ENCODE assay signal across 1 cellular context in the genomic region with DNA sequence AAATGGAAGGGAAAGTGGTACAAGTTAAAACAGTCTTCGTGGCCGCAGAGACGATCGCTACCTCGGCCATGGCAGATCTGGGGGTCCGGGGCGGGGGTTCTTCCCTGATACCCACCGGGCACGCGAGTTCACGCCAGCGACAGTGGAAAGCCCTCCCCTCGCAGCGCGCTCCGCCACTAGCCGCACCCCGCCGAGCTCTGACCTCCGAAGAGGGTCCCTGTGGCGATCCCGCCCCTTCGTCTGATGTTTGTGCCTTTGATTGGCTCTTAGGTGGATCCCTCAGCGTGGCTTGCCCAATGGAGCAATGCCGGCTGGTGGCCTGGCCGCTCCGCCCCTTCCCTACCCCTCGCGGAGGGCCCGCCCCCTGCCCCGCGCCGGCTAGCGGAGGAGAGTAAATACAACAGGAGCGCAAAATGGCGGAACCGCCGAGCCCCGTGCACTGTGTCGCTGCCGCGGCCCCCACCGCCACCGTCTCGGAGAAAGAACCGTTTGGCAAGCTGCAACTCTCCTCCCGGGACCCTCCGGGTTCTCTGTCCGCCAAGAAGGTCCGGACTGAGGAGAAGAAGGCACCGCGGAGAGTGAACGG.
A peak's percentile ranks its signal among the peaks of the same experiment; 100 is the strongest.
TF ChIP-seq lines count a peak whose summit lies in the region.

A gene (plus strand): TSS at position 403 of the 586 bp plus-strand sequence. CDS start 11 bp downstream, at position 414.

TF ChIP-seq in HepG2, 621 proteins besides CTCF, POLR2A, EP300 and RAD21 (continued from another document and continues in another):
- TF ChIP-seq, protein P1, sequence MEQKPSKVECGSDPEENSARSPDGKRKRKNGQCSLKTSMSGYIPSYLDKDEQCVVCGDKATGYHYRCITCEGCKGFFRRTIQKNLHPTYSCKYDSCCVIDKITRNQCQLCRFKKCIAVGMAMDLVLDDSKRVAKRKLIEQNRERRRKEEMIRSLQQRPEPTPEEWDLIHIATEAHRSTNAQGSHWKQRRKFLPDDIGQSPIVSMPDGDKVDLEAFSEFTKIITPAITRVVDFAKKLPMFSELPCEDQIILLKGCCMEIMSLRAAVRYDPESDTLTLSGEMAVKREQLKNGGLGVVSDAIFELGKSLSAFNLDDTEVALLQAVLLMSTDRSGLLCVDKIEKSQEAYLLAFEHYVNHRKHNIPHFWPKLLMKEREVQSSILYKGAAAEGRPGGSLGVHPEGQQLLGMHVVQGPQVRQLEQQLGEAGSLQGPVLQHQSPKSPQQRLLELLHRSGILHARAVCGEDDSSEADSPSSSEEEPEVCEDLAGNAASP (CRISPR knock-in tag; IDR thresholded peaks at IDR 0.05; ENCODE audit: borderline replicate concordance): peak; percentile 70
- no peak for TF ChIP-seq PAX8 (CRISPR knock-in tag; IDR thresholded peaks at IDR 0.05; ENCODE audit: borderline replicate concordance)
- TF ChIP-seq KAT7 (CRISPR knock-in tag; IDR thresholded peaks at IDR 0.05; ENCODE audit: borderline replicate concordance): peak; percentile 67
- TF ChIP-seq, protein P2, sequence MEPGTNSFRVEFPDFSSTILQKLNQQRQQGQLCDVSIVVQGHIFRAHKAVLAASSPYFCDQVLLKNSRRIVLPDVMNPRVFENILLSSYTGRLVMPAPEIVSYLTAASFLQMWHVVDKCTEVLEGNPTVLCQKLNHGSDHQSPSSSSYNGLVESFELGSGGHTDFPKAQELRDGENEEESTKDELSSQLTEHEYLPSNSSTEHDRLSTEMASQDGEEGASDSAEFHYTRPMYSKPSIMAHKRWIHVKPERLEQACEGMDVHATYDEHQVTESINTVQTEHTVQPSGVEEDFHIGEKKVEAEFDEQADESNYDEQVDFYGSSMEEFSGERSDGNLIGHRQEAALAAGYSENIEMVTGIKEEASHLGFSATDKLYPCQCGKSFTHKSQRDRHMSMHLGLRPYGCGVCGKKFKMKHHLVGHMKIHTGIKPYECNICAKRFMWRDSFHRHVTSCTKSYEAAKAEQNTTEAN (CRISPR knock-in tag; conservative IDR thresholded peaks at IDR 0.05): no peak
- peak; percentile 89 for TF ChIP-seq POLR2G (IDR thresholded peaks at IDR 0.05; ENCODE audit: low read depth, low read length)
- TF ChIP-seq FOXK2 (IDR thresholded peaks at IDR 0.05): peak; percentile 52; the same call in 1 of the 2 replicates
- TF ChIP-seq, protein P3, sequence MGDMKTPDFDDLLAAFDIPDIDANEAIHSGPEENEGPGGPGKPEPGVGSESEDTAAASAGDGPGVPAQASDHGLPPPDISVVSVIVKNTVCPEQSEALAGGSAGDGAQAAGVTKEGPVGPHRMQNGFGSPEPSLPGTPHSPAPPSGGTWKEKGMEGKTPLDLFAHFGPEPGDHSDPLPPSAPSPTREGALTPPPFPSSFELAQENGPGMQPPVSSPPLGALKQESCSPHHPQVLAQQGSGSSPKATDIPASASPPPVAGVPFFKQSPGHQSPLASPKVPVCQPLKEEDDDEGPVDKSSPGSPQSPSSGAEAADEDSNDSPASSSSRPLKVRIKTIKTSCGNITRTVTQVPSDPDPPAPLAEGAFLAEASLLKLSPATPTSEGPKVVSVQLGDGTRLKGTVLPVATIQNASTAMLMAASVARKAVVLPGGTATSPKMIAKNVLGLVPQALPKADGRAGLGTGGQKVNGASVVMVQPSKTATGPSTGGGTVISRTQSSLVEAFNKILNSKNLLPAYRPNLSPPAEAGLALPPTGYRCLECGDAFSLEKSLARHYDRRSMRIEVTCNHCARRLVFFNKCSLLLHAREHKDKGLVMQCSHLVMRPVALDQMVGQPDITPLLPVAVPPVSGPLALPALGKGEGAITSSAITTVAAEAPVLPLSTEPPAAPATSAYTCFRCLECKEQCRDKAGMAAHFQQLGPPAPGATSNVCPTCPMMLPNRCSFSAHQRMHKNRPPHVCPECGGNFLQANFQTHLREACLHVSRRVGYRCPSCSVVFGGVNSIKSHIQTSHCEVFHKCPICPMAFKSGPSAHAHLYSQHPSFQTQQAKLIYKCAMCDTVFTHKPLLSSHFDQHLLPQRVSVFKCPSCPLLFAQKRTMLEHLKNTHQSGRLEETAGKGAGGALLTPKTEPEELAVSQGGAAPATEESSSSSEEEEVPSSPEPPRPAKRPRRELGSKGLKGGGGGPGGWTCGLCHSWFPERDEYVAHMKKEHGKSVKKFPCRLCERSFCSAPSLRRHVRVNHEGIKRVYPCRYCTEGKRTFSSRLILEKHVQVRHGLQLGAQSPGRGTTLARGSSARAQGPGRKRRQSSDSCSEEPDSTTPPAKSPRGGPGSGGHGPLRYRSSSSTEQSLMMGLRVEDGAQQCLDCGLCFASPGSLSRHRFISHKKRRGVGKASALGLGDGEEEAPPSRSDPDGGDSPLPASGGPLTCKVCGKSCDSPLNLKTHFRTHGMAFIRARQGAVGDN (CRISPR knock-in tag; IDR thresholded peaks at IDR 0.05): peak; percentile 78
- TF ChIP-seq, protein P4, sequence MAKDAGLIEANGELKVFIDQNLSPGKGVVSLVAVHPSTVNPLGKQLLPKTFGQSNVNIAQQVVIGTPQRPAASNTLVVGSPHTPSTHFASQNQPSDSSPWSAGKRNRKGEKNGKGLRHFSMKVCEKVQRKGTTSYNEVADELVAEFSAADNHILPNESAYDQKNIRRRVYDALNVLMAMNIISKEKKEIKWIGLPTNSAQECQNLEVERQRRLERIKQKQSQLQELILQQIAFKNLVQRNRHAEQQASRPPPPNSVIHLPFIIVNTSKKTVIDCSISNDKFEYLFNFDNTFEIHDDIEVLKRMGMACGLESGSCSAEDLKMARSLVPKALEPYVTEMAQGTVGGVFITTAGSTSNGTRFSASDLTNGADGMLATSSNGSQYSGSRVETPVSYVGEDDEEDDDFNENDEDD (CRISPR knock-in tag; IDR thresholded peaks at IDR 0.05; ENCODE audit: borderline replicate concordance): no peak
- TF ChIP-seq, protein P5, sequence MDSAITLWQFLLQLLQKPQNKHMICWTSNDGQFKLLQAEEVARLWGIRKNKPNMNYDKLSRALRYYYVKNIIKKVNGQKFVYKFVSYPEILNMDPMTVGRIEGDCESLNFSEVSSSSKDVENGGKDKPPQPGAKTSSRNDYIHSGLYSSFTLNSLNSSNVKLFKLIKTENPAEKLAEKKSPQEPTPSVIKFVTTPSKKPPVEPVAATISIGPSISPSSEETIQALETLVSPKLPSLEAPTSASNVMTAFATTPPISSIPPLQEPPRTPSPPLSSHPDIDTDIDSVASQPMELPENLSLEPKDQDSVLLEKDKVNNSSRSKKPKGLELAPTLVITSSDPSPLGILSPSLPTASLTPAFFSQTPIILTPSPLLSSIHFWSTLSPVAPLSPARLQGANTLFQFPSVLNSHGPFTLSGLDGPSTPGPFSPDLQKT (CRISPR knock-in tag; IDR thresholded peaks at IDR 0.05; ENCODE audit: borderline replicate concordance): no peak
- TF ChIP-seq ZNF552 (CRISPR knock-in tag; IDR thresholded peaks at IDR 0.05; ENCODE audit: borderline replicate concordance): no peak
- TF ChIP-seq, protein P6, sequence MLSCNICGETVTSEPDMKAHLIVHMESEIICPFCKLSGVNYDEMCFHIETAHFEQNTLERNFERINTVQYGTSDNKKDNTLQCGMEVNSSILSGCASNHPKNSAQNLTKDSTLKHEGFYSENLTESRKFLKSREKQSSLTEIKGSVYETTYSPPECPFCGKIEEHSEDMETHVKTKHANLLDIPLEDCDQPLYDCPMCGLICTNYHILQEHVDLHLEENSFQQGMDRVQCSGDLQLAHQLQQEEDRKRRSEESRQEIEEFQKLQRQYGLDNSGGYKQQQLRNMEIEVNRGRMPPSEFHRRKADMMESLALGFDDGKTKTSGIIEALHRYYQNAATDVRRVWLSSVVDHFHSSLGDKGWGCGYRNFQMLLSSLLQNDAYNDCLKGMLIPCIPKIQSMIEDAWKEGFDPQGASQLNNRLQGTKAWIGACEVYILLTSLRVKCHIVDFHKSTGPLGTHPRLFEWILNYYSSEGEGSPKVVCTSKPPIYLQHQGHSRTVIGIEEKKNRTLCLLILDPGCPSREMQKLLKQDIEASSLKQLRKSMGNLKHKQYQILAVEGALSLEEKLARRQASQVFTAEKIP (CRISPR knock-in tag; IDR thresholded peaks at IDR 0.05; ENCODE audit: borderline replicate concordance): no peak
- TF ChIP-seq MIER3 (CRISPR knock-in tag; IDR thresholded peaks at IDR 0.05; ENCODE audit: borderline replicate concordance): 0 out of 2 replicates have a peak, but pooled peaks have one; percentile 45
- no peak for TF ChIP-seq REL (CRISPR knock-in tag; conservative IDR thresholded peaks at IDR 0.05)
- TF ChIP-seq ZNF816 (CRISPR knock-in tag; IDR thresholded peaks at IDR 0.05; ENCODE audit: borderline replicate concordance): no peak
- TF ChIP-seq THYN1 (CRISPR knock-in tag; IDR thresholded peaks at IDR 0.05; ENCODE audit: borderline replicate concordance, low read depth): no peak
- TF ChIP-seq MED8 (CRISPR knock-in tag; IDR thresholded peaks at IDR 0.05; ENCODE audit: insufficient replicate concordance): no peak
- peak; percentile 65 for TF ChIP-seq PHF5A (CRISPR knock-in tag; IDR thresholded peaks at IDR 0.05; ENCODE audit: low read depth, unreplicated experiment)
- TF ChIP-seq TGIF2 (CRISPR knock-in tag; IDR thresholded peaks at IDR 0.05): peak; percentile 53; the same call in 1 of the 2 replicates
- peak; percentile 17; the same call in 1 of the 2 replicates for TF ChIP-seq HDAC2 (CRISPR knock-in tag; IDR thresholded peaks at IDR 0.05)
- no peak for TF ChIP-seq FOXP1 (IDR thresholded peaks at IDR 0.05)
- no peak for TF ChIP-seq FOXP1 (CRISPR knock-in tag; IDR thresholded peaks at IDR 0.05)
- TF ChIP-seq CBX2 (IDR thresholded peaks at IDR 0.05; ENCODE audit: low read depth, low read length): no peak
- 0 out of 2 replicates have a peak, but pooled peaks have one; percentile 74 for TF ChIP-seq CBX2 (CRISPR knock-in tag; IDR thresholded peaks at IDR 0.05; ENCODE audit: low read depth)
- TF ChIP-seq, protein P7, sequence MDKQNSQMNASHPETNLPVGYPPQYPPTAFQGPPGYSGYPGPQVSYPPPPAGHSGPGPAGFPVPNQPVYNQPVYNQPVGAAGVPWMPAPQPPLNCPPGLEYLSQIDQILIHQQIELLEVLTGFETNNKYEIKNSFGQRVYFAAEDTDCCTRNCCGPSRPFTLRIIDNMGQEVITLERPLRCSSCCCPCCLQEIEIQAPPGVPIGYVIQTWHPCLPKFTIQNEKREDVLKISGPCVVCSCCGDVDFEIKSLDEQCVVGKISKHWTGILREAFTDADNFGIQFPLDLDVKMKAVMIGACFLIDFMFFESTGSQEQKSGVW (CRISPR knock-in tag; IDR thresholded peaks at IDR 0.05; ENCODE audit: borderline replicate concordance): no peak
- TF ChIP-seq, protein P8, sequence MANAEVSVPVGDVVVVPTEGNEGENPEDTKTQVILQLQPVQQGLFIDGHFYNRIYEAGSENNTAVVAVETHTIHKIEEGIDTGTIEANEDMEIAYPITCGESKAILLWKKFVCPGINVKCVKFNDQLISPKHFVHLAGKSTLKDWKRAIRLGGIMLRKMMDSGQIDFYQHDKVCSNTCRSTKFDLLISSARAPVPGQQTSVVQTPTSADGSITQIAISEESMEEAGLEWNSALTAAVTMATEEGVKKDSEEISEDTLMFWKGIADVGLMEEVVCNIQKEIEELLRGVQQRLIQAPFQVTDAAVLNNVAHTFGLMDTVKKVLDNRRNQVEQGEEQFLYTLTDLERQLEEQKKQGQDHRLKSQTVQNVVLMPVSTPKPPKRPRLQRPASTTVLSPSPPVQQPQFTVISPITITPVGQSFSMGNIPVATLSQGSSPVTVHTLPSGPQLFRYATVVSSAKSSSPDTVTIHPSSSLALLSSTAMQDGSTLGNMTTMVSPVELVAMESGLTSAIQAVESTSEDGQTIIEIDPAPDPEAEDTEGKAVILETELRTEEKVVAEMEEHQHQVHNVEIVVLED (CRISPR knock-in tag; IDR thresholded peaks at IDR 0.05; ENCODE audit: borderline replicate concordance): peak; percentile 65; the same call in 1 of the 2 replicates
- TF ChIP-seq PITX1 (CRISPR knock-in tag; IDR thresholded peaks at IDR 0.05): peak; percentile 12; the same call in 1 of the 2 replicates
- TF ChIP-seq KLF12 (CRISPR knock-in tag; IDR thresholded peaks at IDR 0.05; ENCODE audit: borderline replicate concordance): no peak
- TF ChIP-seq, protein P9, sequence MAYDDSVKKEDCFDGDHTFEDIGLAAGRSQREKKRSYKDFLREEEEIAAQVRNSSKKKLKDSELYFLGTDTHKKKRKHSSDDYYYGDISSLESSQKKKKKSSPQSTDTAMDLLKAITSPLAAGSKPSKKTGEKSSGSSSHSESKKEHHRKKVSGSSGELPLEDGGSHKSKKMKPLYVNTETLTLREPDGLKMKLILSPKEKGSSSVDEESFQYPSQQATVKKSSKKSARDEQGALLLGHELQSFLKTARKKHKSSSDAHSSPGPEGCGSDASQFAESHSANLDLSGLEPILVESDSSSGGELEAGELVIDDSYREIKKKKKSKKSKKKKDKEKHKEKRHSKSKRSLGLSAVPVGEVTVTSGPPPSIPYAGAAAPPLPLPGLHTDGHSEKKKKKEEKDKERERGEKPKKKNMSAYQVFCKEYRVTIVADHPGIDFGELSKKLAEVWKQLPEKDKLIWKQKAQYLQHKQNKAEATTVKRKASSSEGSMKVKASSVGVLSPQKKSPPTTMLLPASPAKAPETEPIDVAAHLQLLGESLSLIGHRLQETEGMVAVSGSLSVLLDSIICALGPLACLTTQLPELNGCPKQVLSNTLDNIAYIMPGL (CRISPR knock-in tag; IDR thresholded peaks at IDR 0.05; ENCODE audit: borderline replicate concordance in 1 of 2, low read depth in 1 of 2): peak; percentile 15 to 79; a peak in 3 of 4 replicates
- TF ChIP-seq CBX1 (IDR thresholded peaks at IDR 0.05; ENCODE audit: low read depth): no peak
- no peak for TF ChIP-seq FLYWCH1 (CRISPR knock-in tag; IDR thresholded peaks at IDR 0.05)
- TF ChIP-seq, protein P10, sequence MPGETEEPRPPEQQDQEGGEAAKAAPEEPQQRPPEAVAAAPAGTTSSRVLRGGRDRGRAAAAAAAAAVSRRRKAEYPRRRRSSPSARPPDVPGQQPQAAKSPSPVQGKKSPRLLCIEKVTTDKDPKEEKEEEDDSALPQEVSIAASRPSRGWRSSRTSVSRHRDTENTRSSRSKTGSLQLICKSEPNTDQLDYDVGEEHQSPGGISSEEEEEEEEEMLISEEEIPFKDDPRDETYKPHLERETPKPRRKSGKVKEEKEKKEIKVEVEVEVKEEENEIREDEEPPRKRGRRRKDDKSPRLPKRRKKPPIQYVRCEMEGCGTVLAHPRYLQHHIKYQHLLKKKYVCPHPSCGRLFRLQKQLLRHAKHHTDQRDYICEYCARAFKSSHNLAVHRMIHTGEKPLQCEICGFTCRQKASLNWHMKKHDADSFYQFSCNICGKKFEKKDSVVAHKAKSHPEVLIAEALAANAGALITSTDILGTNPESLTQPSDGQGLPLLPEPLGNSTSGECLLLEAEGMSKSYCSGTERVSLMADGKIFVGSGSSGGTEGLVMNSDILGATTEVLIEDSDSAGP (CRISPR knock-in tag; IDR thresholded peaks at IDR 0.05; ENCODE audit: borderline replicate concordance): peak; percentile 58; the same call in 1 of the 2 replicates
- TF ChIP-seq MYC (CRISPR knock-in tag; IDR thresholded peaks at IDR 0.05; ENCODE audit: borderline replicate concordance): 0 out of 2 replicates have a peak, but pooled peaks have one; percentile 7
